ENCODE assay signal across 8 cellular contexts in genomic region chr16:67841816-67842508, GRCh38. TPM values are rescaled to one million over a fixed set of nuclear protein-coding genes. Genes with fewer than 3 reads are reported as not detected.
DNase-seq lines count a peak whose midpoint lies in the region; ATAC-seq, FAIRE-seq and TF ChIP-seq lines count a peak whose summit lies in the region.

Gene THAP11, plus strand, starts transcription at chr16:67842320. Its CDS starts 235 bp downstream, at chr16:67842555.

- CTCF ChIA-PET in endothelial cell of umbilical vein (lab: Charles Lee): interaction anchor here (2.8 to 4.6 kb wide), 2 partner anchors 25 to 26 kb away, joined by 8 to 32 read pairs; no protein-coding TSS in a partner anchor

- no peaks in the 10 kb centered on the region for H3K9me2 ChIP-seq in OCI-LY1 (ENCODE audit: low read depth, low read length)

- H3K4me3 ChIP-seq in OCI-LY1 (ENCODE audit: low read depth, low read length, poor library complexity, severe bottlenecking) (peak within 1 kb of the TSS; percentile 95), endothelial cell of umbilical vein (replicated peaks in 1 of 3; ENCODE audit: insufficient read depth in 1 of 3, low read depth in 1 of 3, low read length in 3 of 3) (peak within 1 kb of the TSS; percentile 32 to 58 (median 57))

- H3K79me2 ChIP-seq in OCI-LY1 (ENCODE audit: insufficient read depth, low read length): no peaks in the 10 kb centered on the region
- peaks cover 23% of the 10 kb centered on the region for H3K79me2 ChIP-seq in endothelial cell of umbilical vein (ENCODE audit: control insufficient read depth, insufficient read depth, low read length)

- peak; percentile 96 for FAIRE-seq in endothelial cell of umbilical vein (lab: Jason Lieb, UNC)

- H3K27ac ChIP-seq in OCI-LY1 (ENCODE audit: low read depth, low read length, poor library complexity, severe bottlenecking) (peak within 1 kb of the TSS; percentile 87), endothelial cell of umbilical vein (ENCODE audit: insufficient read depth, low read depth, low read length) (peak within 1 kb of the TSS; percentile 77)

- H3K9ac ChIP-seq in OCI-LY1 (ENCODE audit: low read length): peak within 1 kb of the TSS; percentile 90
- peak within 1 kb of the TSS; percentile 84 for H3K9ac ChIP-seq in endothelial cell of umbilical vein (replicated peaks; ENCODE audit: extremely low read depth, insufficient read depth, low read length)

- DNase-seq in DMS114 treated with DMSO at 0.1 percent for 48 hours (lab: John Stamatoyannopoulos, UW; ENCODE audit: unreplicated experiment): peak; percentile 97
- DNase-seq in HuH-7.5 (ENCODE audit: low spot score): peak; percentile 99
- DNase-seq in activated CD8-positive, alpha-beta memory T cell treated with anti-CD3 and anti-CD28 coated beads, Interleukin-2, amount 50 U/mL, for 48 hours: peak; percentile 95
- peak; percentile 95 for DNase-seq in endothelial cell of umbilical vein (ENCODE audit: low read depth, low spot score)
- DNase-seq in middle frontal gyrus (ENCODE audit: extremely low spot score, low spot score): peak; percentile 95
- DNase-seq in stimulated activated CD8-positive, alpha-beta memory T cell treated with anti-CD3 and anti-CD28 coated beads, Interleukin-2, amount 100 ng/mL, for 1 hour (ENCODE audit: low read depth in 2 of 2): peak; percentile 86 to 89

- POLR2A ChIA-PET in endothelial cell of umbilical vein (lab: Charles Lee): no interaction called here

- H3K4me2 ChIP-seq in OCI-LY1 (ENCODE audit: low read length): peak within 1 kb of the TSS; percentile 92
- peak within 1 kb of the TSS; percentile 54 for H3K4me2 ChIP-seq in endothelial cell of umbilical vein (ENCODE audit: insufficient read depth, low read length)

- TF ChIP-seq POLR2A in endothelial cell of umbilical vein (IDR thresholded peaks at IDR 0.05; ENCODE audit: low read depth, low read length): peak; percentile 44

- H3K9me3 ChIP-seq in OCI-LY1 (ENCODE audit: low read length) (no peaks in the 10 kb centered on the region), endothelial cell of umbilical vein (replicated peaks; ENCODE audit: control insufficient read depth, insufficient read depth, low read length) (no peaks in the 10 kb centered on the region)

- H4K20me1 ChIP-seq in OCI-LY1 (ENCODE audit: insufficient read depth, low read length) (no peaks in the 10 kb centered on the region), endothelial cell of umbilical vein (replicated peaks; ENCODE audit: control insufficient read depth, extremely low read depth, insufficient read depth, low read length) (no peaks in the 10 kb centered on the region)

- intact Hi-C loops in endothelial cell of umbilical vein (cut with micrococcal nuclease): loop anchor here (1.0 to 2.0 kb wide), 2 partner anchors 25 to 280 kb away; partner anchors contain the start of gene CTCF

- H3K4me1 ChIP-seq in OCI-LY1 (ENCODE audit: insufficient read depth, low read length, severe bottlenecking): peaks cover 42% of the 10 kb centered on the region
- H3K4me1 ChIP-seq in endothelial cell of umbilical vein (ENCODE audit: control insufficient read depth, extremely low read depth, insufficient read depth, low read length): peaks cover 26% of the 10 kb centered on the region

- H3K27me3 ChIP-seq in OCI-LY1 (ENCODE audit: insufficient read depth, low read length) (no peaks in the 10 kb centered on the region), endothelial cell of umbilical vein (ENCODE audit: control insufficient read depth in 2 of 2, insufficient read depth in 2 of 2, low read length in 2 of 2) (no peaks in the 10 kb centered on the region)

- no peaks in the 10 kb centered on the region; the same call in 1 of the 2 replicates for H3K36me3 ChIP-seq in OCI-LY1 (ENCODE audit: insufficient read depth, low read length)
- H3K36me3 ChIP-seq in endothelial cell of umbilical vein (ENCODE audit: control insufficient read depth in 2 of 2, extremely low read depth in 1 of 2, insufficient read depth in 2 of 2, low read length in 2 of 2): no peaks in the 10 kb centered on the region

- ATAC-seq in GM21526 (IDR thresholded peaks at IDR 0.05; ENCODE audit: low FRiP score, unreplicated experiment): peak; percentile 43

- TF ChIP-seq CTCF in OCI-LY1 (IDR thresholded peaks at IDR 0.05; ENCODE audit: low read length) (peak; percentile 64), endothelial cell of umbilical vein (IDR thresholded peaks at IDR 0.05; ENCODE audit: extremely low read depth in 1 of 2, insufficient read depth in 1 of 2, low read depth in 1 of 2, low read length in 2 of 2) (peak; percentile 82 to 93)

- H3F3A ChIP-seq in OCI-LY1 (ENCODE audit: insufficient read depth, low read length): no peaks in the 10 kb centered on the region

- dilution Hi-C loops in endothelial cell of umbilical vein (cut with MboI; ENCODE audit: extremely low pct_ligation_motif_present, low sequenced_read_pairs): no loop called here

- BruUV-seq in endothelial cell of umbilical vein (replicated peaks; lab: Mats Ljungman, UMichigan): no TSS peak

- H2AFZ ChIP-seq in OCI-LY1 (ENCODE audit: low read length) (peak within 1 kb of the TSS; percentile 57; the same call in 1 of the 2 replicates), endothelial cell of umbilical vein (ENCODE audit: low read depth, low read length) (peak within 1 kb of the TSS; percentile 92)

- H3K9me1 ChIP-seq in endothelial cell of umbilical vein (replicated peaks; ENCODE audit: control insufficient read depth, extremely low read depth, insufficient read depth, low read length): no peaks in the 10 kb centered on the region

TF ChIP-seq in endothelial cell of umbilical vein, 7 proteins besides CTCF, POLR2A, EP300 and RAD21:
- peak; percentile 65 for TF ChIP-seq POLR2AphosphoS5 (IDR thresholded peaks at IDR 0.05; ENCODE audit: insufficient read depth, low read depth, low read length)
- no peak for TF ChIP-seq JUN (IDR thresholded peaks at IDR 0.05; ENCODE audit: borderline replicate concordance, insufficient read depth, insufficient read length, low read depth)
TF ChIP-seq in endothelial cell of umbilical vein: peak in this region for 1.

RNA-seq across cellular contexts. Expression of gene THAP11, which starts in this region (rescaled TPM):
- 22.6 and 24.0 TPM in 2 replicates for total RNA-seq in endothelial cell of umbilical vein
- polyA plus RNA-seq in endothelial cell of umbilical vein: 25.9 and 27.5 TPM in 2 replicates
- polyA plus RNA-seq in endothelial cell of umbilical vein (2011; cell fraction: cytosol; rRNA removed): 23.3 and 26.1 TPM in 2 replicates
- polyA plus RNA-seq in endothelial cell of umbilical vein (2011; cell fraction: nucleus; rRNA removed): 9.1 and 9.6 TPM in 2 replicates
- polyA plus RNA-seq in endothelial cell of umbilical vein (2012): 19.6 and 20.1 TPM in 2 replicates
- 17.4 and 21.1 TPM in 2 replicates for polyA minus RNA-seq in endothelial cell of umbilical vein
- 32.5 TPM for polyA minus RNA-seq in endothelial cell of umbilical vein (2011; cell fraction: cytosol; rRNA and poly(A)+ RNA removed)
- polyA minus RNA-seq in endothelial cell of umbilical vein (2011; cell fraction: nucleus; rRNA and poly(A)+ RNA removed): 3.2 and 4.6 TPM in 2 replicates

Comparison
In these comparisons a context has a peak if more than half of its experiments do, and no peak if none do; other contexts are left out.
1. Peak in every context shown above with its lines: DNase-seq, ATAC-seq, H3K4me3 ChIP-seq and H3K27ac ChIP-seq.